ENCODE assay signal across 26 cellular contexts in the genomic region with DNA sequence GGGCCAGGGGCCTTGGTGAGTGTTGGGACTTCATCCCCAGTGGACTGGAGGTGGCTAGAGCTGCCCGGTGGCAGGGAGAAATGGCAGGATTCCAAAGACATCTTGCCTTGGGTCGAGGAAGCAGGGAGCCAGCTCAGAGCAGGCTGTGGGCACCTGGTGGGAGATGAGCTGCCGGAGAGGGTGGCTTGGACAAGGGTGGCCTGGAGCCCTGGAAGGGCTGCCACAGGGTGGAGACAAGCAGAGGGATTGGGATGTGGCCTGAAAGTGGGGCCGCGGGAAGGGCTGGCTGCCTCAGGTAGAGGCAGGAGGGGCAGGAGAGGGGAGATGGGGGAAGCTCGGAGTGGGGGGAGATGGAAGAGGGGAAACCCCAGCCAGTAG.
"Had no signal": no experiment of that assay in that cellular context is flagged by ENCODE, and none has a peak within 500 bp of the region (broad histone marks: within the 10 kb centered on the region; RNA-seq: fewer than 3 reads in every experiment).

No MANE protein-coding gene starts in this region.

- H3K9me3 ChIP-seq: heart left ventricle, mucosa of descending colon, pancreas, right lobe of liver, SK-N-SH, suprapubic skin, tibial artery had no signal

- H3K9me3 Mint-ChIP-seq: activated CD4-positive, alpha-beta memory T cell treated with anti-CD3 and anti-CD28 coated beads, Interleukin-2, amount 10 ng/mL, durations not matched to agents 7 days and 5 days; activated CD4-positive, alpha-beta T cell treated with anti-CD3 and anti-CD28 coated beads, Interleukin-2, amount 10 ng/mL, durations not matched to agents 24 days and 14 days; activated naive CD4-positive, alpha-beta T cell treated with anti-CD3 and anti-CD28 coated beads, Interleukin-2, amount 50 U/mL, for 24 hours; activated T-cell treated with anti-CD3 and anti-CD28 coated beads, Interleukin-2, amount 50 U/mL, for 4 hours; activated T-helper 17 cell treated with anti-CD3 and anti-CD28 coated beads, Interleukin-2, amount 50 U/mL, for 72 hours; effector memory CD8-positive, alpha-beta T cell; nephron progenitor cell; stimulated activated memory B cell treated with anti-CD40 and anti-IgM and Interleukin-4, amounts not matched to agents 10 μg/mL and 1 μg/mL and 100 μg/mL, for 72 hours had no signal

- H3K36me3 Mint-ChIP-seq: activated naive CD4-positive, alpha-beta T cell treated with anti-CD3 and anti-CD28 coated beads, Interleukin-2, amount 50 U/mL, for 24 hours; immature natural killer cell; stimulated activated memory B cell treated with anti-CD40 and anti-IgM and Interleukin-4, amounts not matched to agents 10 μg/mL and 1 μg/mL and 100 μg/mL, for 72 hours had no signal

- DNase-seq: activated CD4-positive, alpha-beta memory T cell treated with anti-CD3 and anti-CD28 coated beads, Interleukin-2, amount 10 ng/mL, durations not matched to agents 7 days and 5 days; activated CD4-positive, alpha-beta T cell treated with anti-CD3 and anti-CD28 coated beads, Interleukin-2, amount 10 ng/mL, durations not matched to agents 24 days and 14 days; activated CD4-positive, CD25-positive, alpha-beta regulatory T cell treated with anti-CD3 and anti-CD28 coated beads, Interleukin-2, amount 50 U/mL, for 72 hours; activated CD8-positive, alpha-beta memory T cell treated with anti-CD3 and anti-CD28 coated beads, Interleukin-2, amount 50 U/mL, for 48 hours; activated gamma-delta T cell treated with Interleukin-2 at 50 U/mL for 16 hours; activated T-cell treated with anti-CD3 and anti-CD28 coated beads, Interleukin-2, amount 50 U/mL, for 4 hours; cortex of kidney; effector memory CD8-positive, alpha-beta T cell; hypothalamus; immature natural killer cell; nephron progenitor cell; SK-N-SH; stimulated activated CD4-positive, alpha-beta T cell treated with anti-CD3 and anti-CD28 coated beads, Interleukin-4, amount 100 ng/mL, for 4 hours; stimulated activated CD8-positive, alpha-beta memory T cell treated with anti-CD3 and anti-CD28 coated beads, Interleukin-4, amount 100 ng/mL, for 48 hours; T-helper 17 cell; tibial artery had no signal

- ATAC-seq: activated T-cell treated with anti-CD3 and anti-CD28 coated beads, Interleukin-2, amount 50 U/mL, for 4 hours; activated T-helper 17 cell treated with anti-CD3 and anti-CD28 coated beads, Interleukin-2, amount 50 U/mL, for 72 hours; effector memory CD8-positive, alpha-beta T cell; heart left ventricle; mucosa of descending colon; pancreas; stimulated activated memory B cell treated with anti-CD40 and anti-IgM and Interleukin-4, amounts not matched to agents 10 μg/mL and 1 μg/mL and 100 μg/mL, for 72 hours; T-helper 17 cell had no signal

- H3K27me3 ChIP-seq: cardiac muscle cell, heart left ventricle, pancreas, right lobe of liver had no signal

- H3K4me1 Mint-ChIP-seq: activated CD4-positive, alpha-beta memory T cell treated with anti-CD3 and anti-CD28 coated beads, Interleukin-2, amount 10 ng/mL, durations not matched to agents 7 days and 5 days; activated CD4-positive, alpha-beta T cell treated with anti-CD3 and anti-CD28 coated beads, Interleukin-2, amount 10 ng/mL, durations not matched to agents 24 days and 14 days; activated naive CD4-positive, alpha-beta T cell treated with anti-CD3 and anti-CD28 coated beads, Interleukin-2, amount 50 U/mL, for 24 hours; activated T-helper 17 cell treated with anti-CD3 and anti-CD28 coated beads, Interleukin-2, amount 50 U/mL, for 72 hours; immature natural killer cell; stimulated activated memory B cell treated with anti-CD40 and anti-IgM and Interleukin-4, amounts not matched to agents 10 μg/mL and 1 μg/mL and 100 μg/mL, for 72 hours; T-helper 17 cell had no signal

- H3K4me3 Mint-ChIP-seq: activated CD4-positive, alpha-beta memory T cell treated with anti-CD3 and anti-CD28 coated beads, Interleukin-2, amount 10 ng/mL, durations not matched to agents 7 days and 5 days; activated CD4-positive, alpha-beta T cell treated with anti-CD3 and anti-CD28 coated beads, Interleukin-2, amount 10 ng/mL, durations not matched to agents 24 days and 14 days; activated naive CD4-positive, alpha-beta T cell treated with anti-CD3 and anti-CD28 coated beads, Interleukin-2, amount 50 U/mL, for 24 hours; activated T-cell treated with anti-CD3 and anti-CD28 coated beads, Interleukin-2, amount 50 U/mL, for 4 hours; activated T-helper 17 cell treated with anti-CD3 and anti-CD28 coated beads, Interleukin-2, amount 50 U/mL, for 72 hours; effector memory CD8-positive, alpha-beta T cell; nephron progenitor cell; stimulated activated memory B cell treated with anti-CD40 and anti-IgM and Interleukin-4, amounts not matched to agents 10 μg/mL and 1 μg/mL and 100 μg/mL, for 72 hours; T-helper 17 cell had no signal

- H3K27ac Mint-ChIP-seq: activated CD4-positive, alpha-beta memory T cell treated with anti-CD3 and anti-CD28 coated beads, Interleukin-2, amount 10 ng/mL, durations not matched to agents 7 days and 5 days; activated CD4-positive, alpha-beta T cell treated with anti-CD3 and anti-CD28 coated beads, Interleukin-2, amount 10 ng/mL, durations not matched to agents 24 days and 14 days; activated naive CD4-positive, alpha-beta T cell treated with anti-CD3 and anti-CD28 coated beads, Interleukin-2, amount 50 U/mL, for 24 hours; activated T-helper 17 cell treated with anti-CD3 and anti-CD28 coated beads, Interleukin-2, amount 50 U/mL, for 72 hours; effector memory CD8-positive, alpha-beta T cell; immature natural killer cell; nephron progenitor cell; stimulated activated memory B cell treated with anti-CD40 and anti-IgM and Interleukin-4, amounts not matched to agents 10 μg/mL and 1 μg/mL and 100 μg/mL, for 72 hours; T-helper 17 cell had no signal

- H3K27ac ChIP-seq: cardiac muscle cell, heart left ventricle, pancreas, right lobe of liver, skin epidermis, suprapubic skin, tibial artery had no signal

- H3K4me3 ChIP-seq: cardiac muscle cell, heart left ventricle, mucosa of descending colon, pancreas, right lobe of liver, skin epidermis, suprapubic skin, tibial artery had no signal

- H3K4me1 ChIP-seq: heart left ventricle, pancreas, suprapubic skin, tibial artery had no signal
